In genomic region chr6:162069995-162070394, GRCh38 we compare ENCODE assay signal across 22 cellular contexts.
"Had no signal": no experiment of that assay in that cellular context is flagged by ENCODE, and none has a peak within 500 bp of the region (broad histone marks: within the 10 kb centered on the region; RNA-seq: fewer than 3 reads in every experiment).

No MANE protein-coding gene starts in this region.

- DNase-seq: activated CD4-positive, alpha-beta T cell treated with anti-CD3 and anti-CD28 coated beads for 36 hours; activated CD4-positive, CD25-positive, alpha-beta regulatory T cell; activated CD8-positive, alpha-beta memory T cell treated with anti-CD3 and anti-CD28 coated beads, Interleukin-2, amount 50 U/mL, for 4 hours; activated CD8-positive, alpha-beta T cell treated with anti-CD3 and anti-CD28 coated beads for 36 hours; activated gamma-delta T cell treated with Interleukin-2 at 50 U/mL for 16 hours; activated naive CD4-positive, alpha-beta T cell treated with anti-CD3 and anti-CD28 coated beads, Interleukin-2, amount 10 ng/mL, durations not matched to agents 7 days and 5 days; activated naive CD8-positive, alpha-beta T cell treated with anti-CD3 and anti-CD28 coated beads for 36 hours; activated T-cell treated with anti-CD3 and anti-CD28 coated beads, Interleukin-2, amount 50 U/mL, for 72 hours; brain microvascular endothelial cell; KG1; NCI-H1092; NCI-H1417 treated with DMSO at 0.1 percent for 48 hours; NCI-H1694 treated with DMSO at 0.1 percent for 48 hours; NCI-H2029 treated with DMSO at 0.1 percent for 48 hours; NCI-H345; NCI-H510A; NCI-H526 treated with DMSO at 0.1 percent for 48 hours; NCI-H82; SJCRH30; SK-N-SH; T-helper 1 cell had no signal

- H3K4me3 ChIP-seq: SJCRH30 had no signal

- H3K9ac ChIP-seq: SK-N-SH had no signal

- H3K9me3 ChIP-seq: SK-N-SH had no signal

- H3K36me3 ChIP-seq: brain microvascular endothelial cell, SJCRH30 had no signal

- ATAC-seq: activated CD4-positive, alpha-beta T cell treated with anti-CD3 and anti-CD28 coated beads for 36 hours; activated CD8-positive, alpha-beta T cell treated with anti-CD3 and anti-CD28 coated beads for 36 hours; activated T-cell treated with anti-CD3 and anti-CD28 coated beads, Interleukin-2, amount 50 U/mL, for 72 hours had no signal

- H3K27me3 ChIP-seq: brain microvascular endothelial cell, SJCRH30 had no signal

- H3K4me1 ChIP-seq: SJCRH30 had no signal

- H3K27ac ChIP-seq: brain microvascular endothelial cell, SJCRH30, VCaP had no signal
